ENCODE assay signal across 2 cellular contexts in the genomic region with DNA sequence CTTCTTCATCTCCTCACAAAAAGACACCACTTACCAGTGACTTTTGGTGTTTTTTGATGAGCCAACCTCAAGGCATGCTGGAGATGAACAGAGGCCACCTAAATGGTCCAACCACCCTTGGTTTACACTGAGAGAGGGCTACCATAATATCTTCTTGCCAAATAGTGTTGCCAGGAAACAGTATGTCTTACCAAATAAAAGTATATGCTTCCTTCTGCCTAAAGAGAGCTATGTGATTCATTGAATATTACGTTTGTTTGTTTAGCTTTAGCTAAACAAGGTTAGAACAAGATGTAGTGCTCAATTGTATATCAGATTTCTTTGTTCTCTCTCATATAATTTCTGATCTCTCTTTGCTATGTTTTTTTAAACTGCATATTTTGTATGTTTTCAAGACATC.
TF ChIP-seq lines count a peak whose summit lies in the region.

No MANE protein-coding gene starts in this region.

TF ChIP-seq in A549, 52 proteins besides CTCF, POLR2A, EP300 and RAD21:
- TF ChIP-seq SREBF2 (IDR thresholded peaks at IDR 0.05), result no peak
- no peak for TF ChIP-seq HOXB5 (CRISPR knock-in tag; IDR thresholded peaks at IDR 0.05)
- no peak for TF ChIP-seq CBX2 (IDR thresholded peaks at IDR 0.05; ENCODE audit: borderline replicate concordance, low read depth)
- no peak for TF ChIP-seq BHLHE40 (IDR thresholded peaks at IDR 0.05; ENCODE audit: low read depth, low read length)
- TF ChIP-seq GATA3 (IDR thresholded peaks at IDR 0.05; ENCODE audit: borderline replicate concordance), result no peak
- no peak for TF ChIP-seq HDAC2 (IDR thresholded peaks at IDR 0.05)
- TF ChIP-seq FOSL2 (IDR thresholded peaks at IDR 0.05), result no peak
- TF ChIP-seq FOSL2 (CRISPR knock-in tag; IDR thresholded peaks at IDR 0.05), result no peak
- no peak for TF ChIP-seq HES2 (IDR thresholded peaks at IDR 0.05)
- no peak for TF ChIP-seq NPAS2 (CRISPR knock-in tag; IDR thresholded peaks at IDR 0.05; ENCODE audit: borderline replicate concordance)
- no peak for TF ChIP-seq CEBPB (IDR thresholded peaks at IDR 0.05)
- no peak for TF ChIP-seq ZNF302 (CRISPR knock-in tag; IDR thresholded peaks at IDR 0.05)

TF ChIP-seq in H1, 55 proteins besides CTCF, POLR2A, EP300 and RAD21:
- TF ChIP-seq SAP30 (IDR thresholded peaks at IDR 0.05; ENCODE audit: insufficient read depth, insufficient replicate concordance, low read length) (no peak), SRF (IDR thresholded peaks at IDR 0.05; ENCODE audit: low read depth, low read length) (no peak), RFX5 (IDR thresholded peaks at IDR 0.05; ENCODE audit: borderline replicate concordance, low read depth, low read length) (no peak), EGR1 (IDR thresholded peaks at IDR 0.05; ENCODE audit: borderline replicate concordance, low read depth, low read length) (no peak), CBX5 (IDR thresholded peaks at IDR 0.05; ENCODE audit: low read depth, low read length) (no peak)
